Comparison of ENCODE assay signal across 8 cellular contexts in the genomic region with DNA sequence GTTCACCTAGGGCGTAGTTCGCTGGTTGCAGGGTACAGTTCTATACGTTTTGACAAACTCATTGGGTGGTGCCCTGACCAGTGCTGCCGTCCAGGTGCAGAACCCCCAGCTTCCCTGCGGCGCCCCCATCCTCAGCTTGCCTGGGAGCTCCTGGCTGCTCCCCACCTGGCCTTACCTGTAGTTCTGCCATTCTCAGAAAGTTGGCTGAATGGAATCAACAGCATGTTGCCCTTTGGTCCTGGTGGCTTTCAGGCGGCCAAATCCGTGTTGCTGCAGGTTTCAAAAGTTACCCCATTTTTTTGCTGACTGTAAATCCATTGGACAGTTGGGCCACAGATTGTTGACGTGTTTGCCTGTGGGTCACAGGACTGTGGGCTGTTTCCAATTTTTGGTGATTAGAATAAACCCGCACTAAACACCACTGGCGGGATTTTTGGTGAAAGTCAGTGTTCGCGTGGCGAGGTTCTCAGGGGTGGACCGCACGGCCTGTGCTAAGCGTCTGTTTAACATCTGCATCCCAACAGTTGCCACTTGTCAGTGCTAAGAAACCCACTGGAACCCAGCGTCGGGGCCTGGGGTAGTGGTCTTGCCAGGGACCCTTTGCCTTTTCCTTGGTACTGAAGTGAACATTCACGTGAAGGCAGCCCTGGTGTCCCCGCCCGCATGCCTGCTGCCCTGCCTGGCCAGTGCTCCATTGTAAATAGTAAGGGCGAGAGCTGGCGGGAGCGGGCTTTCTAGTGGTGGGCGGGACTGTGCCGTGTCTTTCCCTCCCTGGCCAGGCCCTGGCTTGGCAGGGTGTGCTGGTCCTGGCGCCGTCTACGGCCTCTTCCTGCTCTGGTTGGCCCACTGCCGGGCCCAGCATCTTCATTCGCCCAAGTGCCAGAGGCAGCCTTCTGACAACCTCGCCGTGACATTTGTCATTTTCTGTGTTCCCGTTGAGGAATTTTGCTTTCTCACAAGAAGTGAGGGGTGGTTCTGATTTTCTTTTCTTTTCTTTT. TPM values are rescaled to one million over a fixed set of nuclear protein-coding genes. Genes with fewer than 3 reads are reported as not detected.
A peak's percentile ranks its signal among the peaks of the same experiment; 100 is the strongest.
DNase-seq lines count a peak whose midpoint lies in the region; ATAC-seq and TF ChIP-seq lines count a peak whose summit lies in the region.

No MANE protein-coding gene starts in this region.

- no peak overlapping the region for H2AFZ ChIP-seq in smooth muscle cell (ENCODE audit: low read depth)

- peaks cover 8% of the 10 kb centered on the region for H3F3A ChIP-seq in smooth muscle cell (ENCODE audit: low read depth)

- H3K27me3 ChIP-seq in right atrium auricular region (no peaks in the 10 kb centered on the region), smooth muscle cell (ENCODE audit: low read depth) (no peaks in the 10 kb centered on the region)

- peak overlapping the region; percentile 91 to 99 for H3K27ac ChIP-seq in right atrium auricular region
- H3K27ac ChIP-seq in smooth muscle cell (ENCODE audit: low read depth): peak overlapping the region; percentile 85

- H3K79me2 ChIP-seq in smooth muscle cell (ENCODE audit: low read depth): peaks cover 70% of the 10 kb centered on the region

- peaks cover 44% of the 10 kb centered on the region for H3K36me3 Mint-ChIP-seq in activated T-helper 2 cell treated with anti-CD3 and anti-CD28 coated beads, Interferon-gamma antibody, Interleukin-2, Interleukin-4, amounts not matched to agents 10 μg/mL and 5 μg/mL and 100 μg/mL, durations not matched to agents 14 hours and 24 hours and 36 hours (ENCODE audit: low read depth)

- DNase-seq in AG10803 (ENCODE audit: low read depth) (peak; percentile 83), HCEC 1CT (peak; percentile 62), right atrium auricular region (ENCODE audit: low spot score) (peak; percentile 84), smooth muscle cell (lab: John Stamatoyannopoulos, UW; ENCODE audit: unreplicated experiment) (no peak), inferior parietal cortex (ENCODE audit: extremely low spot score) (no peak)
- no peak for DNase-seq in activated T-helper 2 cell treated with anti-CD3 and anti-CD28 coated beads, Interferon-gamma antibody, Interleukin-2, Interleukin-4, amounts not matched to agents 10 μg/mL and 5 μg/mL and 100 μg/mL, durations not matched to agents 14 hours and 24 hours and 36 hours (ENCODE audit: low spot score)

- intact Hi-C loops in activated T-helper 2 cell treated with anti-CD3 and anti-CD28 coated beads, Interferon-gamma antibody, Interleukin-2, Interleukin-4, amounts not matched to agents 10 μg/mL and 5 μg/mL and 100 μg/mL, durations not matched to agents 14 hours and 24 hours and 36 hours (cut with micrococcal nuclease): loop anchor here (5.0 kb wide), 1 partner anchor 70 kb away; a partner anchor contains a TSS

- no peak for ATAC-seq in HG03139 (IDR thresholded peaks at IDR 0.05; ENCODE audit: unreplicated experiment)
- no peak for ATAC-seq in GM18511 (IDR thresholded peaks at IDR 0.05; ENCODE audit: unreplicated experiment)

- no peak overlapping the region for H3K9ac ChIP-seq in smooth muscle cell (ENCODE audit: low read depth)

- H3K27ac Mint-ChIP-seq in activated T-helper 2 cell treated with anti-CD3 and anti-CD28 coated beads, Interferon-gamma antibody, Interleukin-2, Interleukin-4, amounts not matched to agents 10 μg/mL and 5 μg/mL and 100 μg/mL, durations not matched to agents 14 hours and 24 hours and 36 hours: peak overlapping the region; percentile 33

- H3K36me3 ChIP-seq in right atrium auricular region: no peaks in the 10 kb centered on the region
- no peaks in the 10 kb centered on the region for H3K36me3 ChIP-seq in smooth muscle cell (ENCODE audit: low read depth)

- H3K9me3 Mint-ChIP-seq in activated T-helper 2 cell treated with anti-CD3 and anti-CD28 coated beads, Interferon-gamma antibody, Interleukin-2, Interleukin-4, amounts not matched to agents 10 μg/mL and 5 μg/mL and 100 μg/mL, durations not matched to agents 14 hours and 24 hours and 36 hours: no peaks in the 10 kb centered on the region

- no peak overlapping the region for H3K4me2 ChIP-seq in smooth muscle cell

- WGBS in smooth muscle cell (ENCODE audit: low lambda C conversion rate): 85% methylated on average over 35 of the region's 35 CpGs

- H3K27me3 Mint-ChIP-seq in activated T-helper 2 cell treated with anti-CD3 and anti-CD28 coated beads, Interferon-gamma antibody, Interleukin-2, Interleukin-4, amounts not matched to agents 10 μg/mL and 5 μg/mL and 100 μg/mL, durations not matched to agents 14 hours and 24 hours and 36 hours (ENCODE audit: low read depth): no peaks in the 10 kb centered on the region

- peaks cover 76% of the 10 kb centered on the region for H4K20me1 ChIP-seq in smooth muscle cell (ENCODE audit: low read depth)

- peak overlapping the region; percentile 93 for H3K4me3 Mint-ChIP-seq in activated T-helper 2 cell treated with anti-CD3 and anti-CD28 coated beads, Interferon-gamma antibody, Interleukin-2, Interleukin-4, amounts not matched to agents 10 μg/mL and 5 μg/mL and 100 μg/mL, durations not matched to agents 14 hours and 24 hours and 36 hours (ENCODE audit: low read depth)

- H3K4me3 ChIP-seq in AG10803 (ENCODE audit: low read length): peak overlapping the region; percentile 20
- no peak overlapping the region for H3K4me3 ChIP-seq in right atrium auricular region
- no peak overlapping the region for H3K4me3 ChIP-seq in smooth muscle cell

- peaks cover 0 to 82% of the 10 kb centered on the region in 2 donors for H3K4me1 ChIP-seq in right atrium auricular region
- peaks cover 33% of the 10 kb centered on the region for H3K4me1 ChIP-seq in smooth muscle cell (ENCODE audit: low read depth)

- peaks cover 47% of the 10 kb centered on the region for H3K4me1 Mint-ChIP-seq in activated T-helper 2 cell treated with anti-CD3 and anti-CD28 coated beads, Interferon-gamma antibody, Interleukin-2, Interleukin-4, amounts not matched to agents 10 μg/mL and 5 μg/mL and 100 μg/mL, durations not matched to agents 14 hours and 24 hours and 36 hours (ENCODE audit: low read depth)

- TF ChIP-seq CTCF in AG10803 (conservative IDR thresholded peaks at IDR 0.05; ENCODE audit: low read length): no peak
- no peak for TF ChIP-seq CTCF in right atrium auricular region (IDR thresholded peaks at IDR 0.05)
- no peak for TF ChIP-seq CTCF in smooth muscle cell (IDR thresholded peaks at IDR 0.05; ENCODE audit: borderline replicate concordance, insufficient read depth, poor library complexity, severe bottlenecking)

- H3K9me3 ChIP-seq in right atrium auricular region: no peaks in the 10 kb centered on the region
- no peaks in the 10 kb centered on the region for H3K9me3 ChIP-seq in smooth muscle cell (replicated peaks; ENCODE audit: low read depth)

RNA-seq across cellular contexts. Expression of a gene that starts 3.3 kb away (rescaled TPM):
- total RNA-seq in activated T-helper 2 cell treated with anti-CD3 and anti-CD28 coated beads, Interferon-gamma antibody, Interleukin-2, Interleukin-4, amounts not matched to agents 10 μg/mL and 5 μg/mL and 100 μg/mL, durations not matched to agents 14 hours and 24 hours and 36 hours: 115 and 121 TPM in 2 replicates
- total RNA-seq in right atrium auricular region (10 to 100 TPM in 1 of 2 donors, 1 to 10 TPM in 1; 6.7 to 10.3 TPM), smooth muscle cell (4.2 and 4.8 TPM in 2 replicates)
- polyA plus RNA-seq in smooth muscle cell: 3.4 and 5.5 TPM in 2 replicates

RNA-seq across cellular contexts. Expression of a gene that starts 15.7 kb away (rescaled TPM):
- total RNA-seq in activated T-helper 2 cell treated with anti-CD3 and anti-CD28 coated beads, Interferon-gamma antibody, Interleukin-2, Interleukin-4, amounts not matched to agents 10 μg/mL and 5 μg/mL and 100 μg/mL, durations not matched to agents 14 hours and 24 hours and 36 hours: 101 and 103 TPM in 2 replicates
- 10 to 100 TPM; 82.7 to 95.8 TPM for total RNA-seq in right atrium auricular region
- 43.0 and 66.2 TPM in 2 replicates for total RNA-seq in smooth muscle cell
- 81.0 and 82.8 TPM in 2 replicates for polyA plus RNA-seq in smooth muscle cell

Comparison
In these comparisons a context has a peak if more than half of its experiments do, and no peak if none do; other contexts are left out.
1. DNase-seq: peak in AG10803 (single experiment), HCEC 1CT (single experiment) and right atrium auricular region (single experiment); none in activated T-helper 2 cell treated with anti-CD3 and anti-CD28 coated beads, Interferon-gamma antibody, Interleukin-2, Interleukin-4, amounts not matched to agents 10 μg/mL and 5 μg/mL and 100 μg/mL, durations not matched to agents 14 hours and 24 hours and 36 hours (single experiment), smooth muscle cell (single experiment) and inferior parietal cortex (single experiment).
2. RNA of a gene that starts 3.3 kb away (total RNA-seq): 115 to 121 TPM in activated T-helper 2 cell treated with anti-CD3 and anti-CD28 coated beads, Interferon-gamma antibody, Interleukin-2, Interleukin-4, amounts not matched to agents 10 μg/mL and 5 μg/mL and 100 μg/mL, durations not matched to agents 14 hours and 24 hours and 36 hours; 6.7 to 10.3 TPM in right atrium auricular region and 4.2 to 4.8 TPM in smooth muscle cell; every median in the first group is over 10 times any median in the second.